In the genomic region with DNA sequence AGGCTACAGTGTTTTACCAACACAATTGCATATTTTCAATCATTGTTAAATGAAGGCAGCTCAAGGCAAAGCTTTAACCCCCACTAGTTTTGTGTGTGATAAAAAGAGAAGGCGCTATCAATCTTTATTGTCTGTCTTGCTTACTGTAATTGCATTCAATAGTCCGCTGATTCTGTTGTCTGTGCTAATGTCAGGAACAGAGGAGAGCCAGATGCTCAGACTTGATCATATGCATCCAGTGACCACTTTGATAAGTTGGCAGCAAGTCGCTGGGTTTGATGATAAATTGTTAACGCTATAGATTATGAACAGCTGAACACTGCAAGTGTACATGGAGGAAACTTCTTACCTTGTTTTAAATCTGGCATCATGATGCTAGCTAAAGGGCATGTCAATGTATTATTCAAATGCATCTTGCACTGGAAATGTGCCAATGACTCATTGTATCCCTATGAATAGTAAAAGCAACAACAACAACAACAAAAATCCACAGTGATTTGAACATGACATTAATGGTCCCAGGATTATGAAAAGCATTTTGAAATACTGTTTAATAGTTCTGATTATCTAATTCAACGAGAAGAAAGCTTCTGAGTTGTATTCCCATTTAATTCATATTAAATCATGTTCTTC, we compare ENCODE assay signal across 21 cellular contexts.
"Had no signal": no experiment of that assay in that cellular context is flagged by ENCODE, and none has a peak within 500 bp of the region (broad histone marks: within the 10 kb centered on the region; RNA-seq: fewer than 3 reads in every experiment).

No MANE protein-coding gene starts in this region.

- H3K9me3 ChIP-seq: body of pancreas, tibial artery, uterus had no signal

- H3K27me3 ChIP-seq: body of pancreas, tibial artery, uterus had no signal

- H3K27ac ChIP-seq: body of pancreas, coronary artery, tibial artery, uterus had no signal

- H3K36me3 ChIP-seq: tibial artery, uterus had no signal

- DNase-seq: activated CD4-positive, alpha-beta T cell treated with anti-CD3 and anti-CD28 coated beads for 48 hours; activated CD8-positive, alpha-beta T cell treated with anti-CD3 and anti-CD28 coated beads for 36 hours; activated gamma-delta T cell treated with Interleukin-2 at 50 U/mL for 16 hours; amniotic stem cell; body of pancreas; effector CD4-positive, alpha-beta T cell; head of caudate nucleus; kidney glomerular epithelial cell; mesendoderm; occipital lobe; right cardiac atrium; small intestine; stimulated activated CD4-positive, alpha-beta T cell treated with anti-CD3 and anti-CD28 coated beads, Interleukin-4, amount 100 ng/mL, for 24 hours; stimulated activated naive CD4-positive, alpha-beta T cell; tibial artery; uterus had no signal

- H3K4me3 ChIP-seq: body of pancreas, coronary artery, tibial artery, uterus had no signal

- H3K4me3 Mint-ChIP-seq: activated CD8-positive, alpha-beta T cell treated with anti-CD3 and anti-CD28 coated beads for 36 hours; activated naive CD8-positive, alpha-beta T cell; central memory CD8-positive, alpha-beta T cell; nephron; WTC11 had no signal

- H3K4me1 Mint-ChIP-seq: central memory CD8-positive, alpha-beta T cell; nephron; WTC11 had no signal

- H3K9me3 Mint-ChIP-seq: activated CD8-positive, alpha-beta T cell treated with anti-CD3 and anti-CD28 coated beads for 36 hours had no signal

- H3K4me1 ChIP-seq: body of pancreas, tibial artery, uterus had no signal

- H3K27ac Mint-ChIP-seq: activated CD8-positive, alpha-beta T cell treated with anti-CD3 and anti-CD28 coated beads for 36 hours; activated naive CD8-positive, alpha-beta T cell; nephron; WTC11 had no signal

- H3K27me3 Mint-ChIP-seq: activated CD8-positive, alpha-beta T cell treated with anti-CD3 and anti-CD28 coated beads for 36 hours; activated naive CD8-positive, alpha-beta T cell; central memory CD8-positive, alpha-beta T cell had no signal

- ATAC-seq: activated CD8-positive, alpha-beta T cell treated with anti-CD3 and anti-CD28 coated beads for 36 hours; body of pancreas; right cardiac atrium; WTC11 had no signal

- H3K36me3 Mint-ChIP-seq: activated naive CD8-positive, alpha-beta T cell had no signal
